In genomic region chr5:156922207-156922792, GRCh38 we compare ENCODE assay signal across 1 cellular context.
TF ChIP-seq lines count a peak whose summit lies in the region.

No MANE protein-coding gene starts in this region.

TF ChIP-seq in GM12878, 131 proteins besides CTCF, POLR2A, EP300 and RAD21 (continued from another document and continues in another):
- TF ChIP-seq, protein P1, sequence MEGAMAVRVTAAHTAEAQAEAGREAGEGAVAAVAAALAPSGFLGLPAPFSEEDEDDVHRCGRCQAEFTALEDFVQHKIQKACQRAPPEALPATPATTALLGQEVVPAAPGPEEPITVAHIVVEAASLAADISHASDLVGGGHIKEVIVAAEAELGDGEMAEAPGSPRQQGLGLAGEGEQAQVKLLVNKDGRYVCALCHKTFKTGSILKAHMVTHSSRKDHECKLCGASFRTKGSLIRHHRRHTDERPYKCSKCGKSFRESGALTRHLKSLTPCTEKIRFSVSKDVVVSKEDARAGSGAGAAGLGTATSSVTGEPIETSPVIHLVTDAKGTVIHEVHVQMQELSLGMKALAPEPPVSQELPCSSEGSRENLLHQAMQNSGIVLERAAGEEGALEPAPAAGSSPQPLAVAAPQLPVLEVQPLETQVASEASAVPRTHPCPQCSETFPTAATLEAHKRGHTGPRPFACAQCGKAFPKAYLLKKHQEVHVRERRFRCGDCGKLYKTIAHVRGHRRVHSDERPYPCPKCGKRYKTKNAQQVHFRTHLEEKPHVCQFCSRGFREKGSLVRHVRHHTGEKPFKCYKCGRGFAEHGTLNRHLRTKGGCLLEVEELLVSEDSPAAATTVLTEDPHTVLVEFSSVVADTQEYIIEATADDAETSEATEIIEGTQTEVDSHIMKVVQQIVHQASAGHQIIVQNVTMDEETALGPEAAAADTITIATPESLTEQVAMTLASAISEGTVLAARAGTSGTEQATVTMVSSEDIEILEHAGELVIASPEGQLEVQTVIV (IDR thresholded peaks at IDR 0.05; ENCODE audit: borderline replicate concordance, partially characterized antibody) = no peak
- TF ChIP-seq, protein P2, sequence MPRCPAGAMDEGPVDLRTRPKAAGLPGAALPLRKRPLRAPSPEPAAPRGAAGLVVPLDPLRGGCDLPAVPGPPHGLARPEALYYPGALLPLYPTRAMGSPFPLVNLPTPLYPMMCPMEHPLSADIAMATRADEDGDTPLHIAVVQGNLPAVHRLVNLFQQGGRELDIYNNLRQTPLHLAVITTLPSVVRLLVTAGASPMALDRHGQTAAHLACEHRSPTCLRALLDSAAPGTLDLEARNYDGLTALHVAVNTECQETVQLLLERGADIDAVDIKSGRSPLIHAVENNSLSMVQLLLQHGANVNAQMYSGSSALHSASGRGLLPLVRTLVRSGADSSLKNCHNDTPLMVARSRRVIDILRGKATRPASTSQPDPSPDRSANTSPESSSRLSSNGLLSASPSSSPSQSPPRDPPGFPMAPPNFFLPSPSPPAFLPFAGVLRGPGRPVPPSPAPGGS (IDR thresholded peaks at IDR 0.05; ENCODE audit: borderline replicate concordance, insufficient read depth, low read depth, low read length, poor library complexity, severe bottlenecking) = peak; percentile 94
- no peak for TF ChIP-seq HDAC6 (IDR thresholded peaks at IDR 0.05; ENCODE audit: unreplicated experiment)
- 0 out of 2 replicates have a peak, but pooled peaks have one; percentile 32 for TF ChIP-seq RCOR1 (conservative IDR thresholded peaks at IDR 0.05; ENCODE audit: low read depth, low read length)
- peak; percentile 71 for TF ChIP-seq YY1 (IDR thresholded peaks at IDR 0.05; ENCODE audit: low read depth, low read length)
- TF ChIP-seq, protein P3, sequence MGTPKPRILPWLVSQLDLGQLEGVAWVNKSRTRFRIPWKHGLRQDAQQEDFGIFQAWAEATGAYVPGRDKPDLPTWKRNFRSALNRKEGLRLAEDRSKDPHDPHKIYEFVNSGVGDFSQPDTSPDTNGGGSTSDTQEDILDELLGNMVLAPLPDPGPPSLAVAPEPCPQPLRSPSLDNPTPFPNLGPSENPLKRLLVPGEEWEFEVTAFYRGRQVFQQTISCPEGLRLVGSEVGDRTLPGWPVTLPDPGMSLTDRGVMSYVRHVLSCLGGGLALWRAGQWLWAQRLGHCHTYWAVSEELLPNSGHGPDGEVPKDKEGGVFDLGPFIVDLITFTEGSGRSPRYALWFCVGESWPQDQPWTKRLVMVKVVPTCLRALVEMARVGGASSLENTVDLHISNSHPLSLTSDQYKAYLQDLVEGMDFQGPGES (IDR thresholded peaks at IDR 0.05) = no peak
- no peak for TF ChIP-seq PAX5 (IDR thresholded peaks at IDR 0.05; ENCODE audit: borderline replicate concordance, low read depth, low read length)
- TF ChIP-seq POLR2AphosphoS2 (IDR thresholded peaks at IDR 0.05; ENCODE audit: low read depth, low read length) = 0 out of 2 replicates have a peak, but pooled peaks have one; percentile 40
- peak; percentile 53; the same call in 1 of the 2 replicates for TF ChIP-seq NFIC (IDR thresholded peaks at IDR 0.05; ENCODE audit: low read depth, low read length)
- TF ChIP-seq CHD1 (IDR thresholded peaks at IDR 0.05; ENCODE audit: low read depth, low read length) = 0 out of 2 replicates have a peak, but pooled peaks have one; percentile 37
- peak; percentile 98 for TF ChIP-seq ATF7 (IDR thresholded peaks at IDR 0.05; ENCODE audit: low read depth)
- TF ChIP-seq HSF1 (IDR thresholded peaks at IDR 0.05; ENCODE audit: low read depth, low read length) = no peak
- TF ChIP-seq FOS (IDR thresholded peaks at IDR 0.05; ENCODE audit: borderline replicate concordance, extremely low read depth, insufficient read length) = no peak
- no peak for TF ChIP-seq SMC3 (IDR thresholded peaks at IDR 0.05; ENCODE audit: borderline replicate concordance, low read length)
- no peak for TF ChIP-seq NR2C2 (IDR thresholded peaks at IDR 0.05; ENCODE audit: borderline replicate concordance, control insufficient read depth, insufficient read length, low read depth)
- peak; percentile 20; the same call in 1 of the 2 replicates for TF ChIP-seq USF2 (IDR thresholded peaks at IDR 0.05; ENCODE audit: borderline replicate concordance, low read depth, low read length)
- TF ChIP-seq CBFB (IDR thresholded peaks at IDR 0.05; ENCODE audit: low read depth) = no peak
- no peak for TF ChIP-seq CEBPB (IDR thresholded peaks at IDR 0.05; ENCODE audit: borderline replicate concordance in 1 of 2, low read depth in 2 of 2, low read length in 2 of 2)
- TF ChIP-seq SIX5 (IDR thresholded peaks at IDR 0.05; ENCODE audit: low read depth, low read length, severe bottlenecking) = no peak
- TF ChIP-seq EED (IDR thresholded peaks at IDR 0.05; ENCODE audit: low read depth) = no peak
- no peak for TF ChIP-seq KLF5 (IDR thresholded peaks at IDR 0.05; ENCODE audit: partially characterized antibody)
- no peak for TF ChIP-seq RB1 (IDR thresholded peaks at IDR 0.05; ENCODE audit: borderline replicate concordance)
- TF ChIP-seq FOXM1 (IDR thresholded peaks at IDR 0.05; ENCODE audit: low read depth, low read length) = no peak
- TF ChIP-seq STAT3 (IDR thresholded peaks at IDR 0.05; ENCODE audit: low read depth, low read length) = no peak
- TF ChIP-seq RBBP5 (conservative IDR thresholded peaks at IDR 0.05) = no peak
- TF ChIP-seq, protein P4, sequence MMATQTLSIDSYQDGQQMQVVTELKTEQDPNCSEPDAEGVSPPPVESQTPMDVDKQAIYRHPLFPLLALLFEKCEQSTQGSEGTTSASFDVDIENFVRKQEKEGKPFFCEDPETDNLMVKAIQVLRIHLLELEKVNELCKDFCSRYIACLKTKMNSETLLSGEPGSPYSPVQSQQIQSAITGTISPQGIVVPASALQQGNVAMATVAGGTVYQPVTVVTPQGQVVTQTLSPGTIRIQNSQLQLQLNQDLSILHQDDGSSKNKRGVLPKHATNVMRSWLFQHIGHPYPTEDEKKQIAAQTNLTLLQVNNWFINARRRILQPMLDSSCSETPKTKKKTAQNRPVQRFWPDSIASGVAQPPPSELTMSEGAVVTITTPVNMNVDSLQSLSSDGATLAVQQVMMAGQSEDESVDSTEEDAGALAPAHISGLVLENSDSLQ (IDR thresholded peaks at IDR 0.05) = peak; percentile 81; the same call in 1 of the 2 replicates
- TF ChIP-seq BCL11A (IDR thresholded peaks at IDR 0.05; ENCODE audit: low read depth, low read length) = no peak
- no peak for TF ChIP-seq ETV6 (conservative IDR thresholded peaks at IDR 0.05 in 1 of 2, IDR thresholded peaks at IDR 0.05 in 1 of 2; ENCODE audit: borderline replicate concordance in 1 of 2, low read depth in 1 of 2)
- peak; percentile 24; the same call in 1 of the 2 replicates for TF ChIP-seq PAX8 (IDR thresholded peaks at IDR 0.05)
- TF ChIP-seq, protein P5, sequence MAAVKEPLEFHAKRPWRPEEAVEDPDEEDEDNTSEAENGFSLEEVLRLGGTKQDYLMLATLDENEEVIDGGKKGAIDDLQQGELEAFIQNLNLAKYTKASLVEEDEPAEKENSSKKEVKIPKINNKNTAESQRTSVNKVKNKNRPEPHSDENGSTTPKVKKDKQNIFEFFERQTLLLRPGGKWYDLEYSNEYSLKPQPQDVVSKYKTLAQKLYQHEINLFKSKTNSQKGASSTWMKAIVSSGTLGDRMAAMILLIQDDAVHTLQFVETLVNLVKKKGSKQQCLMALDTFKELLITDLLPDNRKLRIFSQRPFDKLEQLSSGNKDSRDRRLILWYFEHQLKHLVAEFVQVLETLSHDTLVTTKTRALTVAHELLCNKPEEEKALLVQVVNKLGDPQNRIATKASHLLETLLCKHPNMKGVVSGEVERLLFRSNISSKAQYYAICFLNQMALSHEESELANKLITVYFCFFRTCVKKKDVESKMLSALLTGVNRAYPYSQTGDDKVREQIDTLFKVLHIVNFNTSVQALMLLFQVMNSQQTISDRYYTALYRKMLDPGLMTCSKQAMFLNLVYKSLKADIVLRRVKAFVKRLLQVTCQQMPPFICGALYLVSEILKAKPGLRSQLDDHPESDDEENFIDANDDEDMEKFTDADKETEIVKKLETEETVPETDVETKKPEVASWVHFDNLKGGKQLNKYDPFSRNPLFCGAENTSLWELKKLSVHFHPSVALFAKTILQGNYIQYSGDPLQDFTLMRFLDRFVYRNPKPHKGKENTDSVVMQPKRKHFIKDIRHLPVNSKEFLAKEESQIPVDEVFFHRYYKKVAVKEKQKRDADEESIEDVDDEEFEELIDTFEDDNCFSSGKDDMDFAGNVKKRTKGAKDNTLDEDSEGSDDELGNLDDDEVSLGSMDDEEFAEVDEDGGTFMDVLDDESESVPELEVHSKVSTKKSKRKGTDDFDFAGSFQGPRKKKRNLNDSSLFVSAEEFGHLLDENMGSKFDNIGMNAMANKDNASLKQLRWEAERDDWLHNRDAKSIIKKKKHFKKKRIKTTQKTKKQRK (IDR thresholded peaks at IDR 0.05; ENCODE audit: low read depth, low read length) = no peak
- TF ChIP-seq RFX5 (IDR thresholded peaks at IDR 0.05; ENCODE audit: low read depth, low read length) = no peak
- TF ChIP-seq CHD4 (IDR thresholded peaks at IDR 0.05) = no peak
- no peak for TF ChIP-seq SUZ12 (IDR thresholded peaks at IDR 0.05; ENCODE audit: unreplicated experiment)
- no peak for TF ChIP-seq ZBTB4 (CRISPR knock-in tag; IDR thresholded peaks at IDR 0.05)
- TF ChIP-seq IKZF1 (conservative IDR thresholded peaks at IDR 0.05) = peak; percentile 79
- TF ChIP-seq MTA3 (IDR thresholded peaks at IDR 0.05; ENCODE audit: borderline replicate concordance, low read length) = no peak
- TF ChIP-seq, protein P6, sequence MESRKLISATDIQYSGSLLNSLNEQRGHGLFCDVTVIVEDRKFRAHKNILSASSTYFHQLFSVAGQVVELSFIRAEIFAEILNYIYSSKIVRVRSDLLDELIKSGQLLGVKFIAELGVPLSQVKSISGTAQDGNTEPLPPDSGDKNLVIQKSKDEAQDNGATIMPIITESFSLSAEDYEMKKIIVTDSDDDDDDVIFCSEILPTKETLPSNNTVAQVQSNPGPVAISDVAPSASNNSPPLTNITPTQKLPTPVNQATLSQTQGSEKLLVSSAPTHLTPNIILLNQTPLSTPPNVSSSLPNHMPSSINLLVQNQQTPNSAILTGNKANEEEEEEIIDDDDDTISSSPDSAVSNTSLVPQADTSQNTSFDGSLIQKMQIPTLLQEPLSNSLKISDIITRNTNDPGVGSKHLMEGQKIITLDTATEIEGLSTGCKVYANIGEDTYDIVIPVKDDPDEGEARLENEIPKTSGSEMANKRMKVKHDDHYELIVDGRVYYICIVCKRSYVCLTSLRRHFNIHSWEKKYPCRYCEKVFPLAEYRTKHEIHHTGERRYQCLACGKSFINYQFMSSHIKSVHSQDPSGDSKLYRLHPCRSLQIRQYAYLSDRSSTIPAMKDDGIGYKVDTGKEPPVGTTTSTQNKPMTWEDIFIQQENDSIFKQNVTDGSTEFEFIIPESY (IDR thresholded peaks at IDR 0.05) = no peak
- TF ChIP-seq, protein P7, sequence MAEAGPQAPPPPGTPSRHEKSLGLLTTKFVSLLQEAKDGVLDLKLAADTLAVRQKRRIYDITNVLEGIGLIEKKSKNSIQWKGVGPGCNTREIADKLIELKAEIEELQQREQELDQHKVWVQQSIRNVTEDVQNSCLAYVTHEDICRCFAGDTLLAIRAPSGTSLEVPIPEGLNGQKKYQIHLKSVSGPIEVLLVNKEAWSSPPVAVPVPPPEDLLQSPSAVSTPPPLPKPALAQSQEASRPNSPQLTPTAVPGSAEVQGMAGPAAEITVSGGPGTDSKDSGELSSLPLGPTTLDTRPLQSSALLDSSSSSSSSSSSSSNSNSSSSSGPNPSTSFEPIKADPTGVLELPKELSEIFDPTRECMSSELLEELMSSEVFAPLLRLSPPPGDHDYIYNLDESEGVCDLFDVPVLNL (IDR thresholded peaks at IDR 0.05; ENCODE audit: low read depth, low read length) = no peak
- TF ChIP-seq NR2F1 (conservative IDR thresholded peaks at IDR 0.05) = no peak
- TF ChIP-seq ZNF207 (IDR thresholded peaks at IDR 0.05; ENCODE audit: borderline replicate concordance) = no peak
- peak; percentile 86 for TF ChIP-seq MEF2B (IDR thresholded peaks at IDR 0.05; ENCODE audit: partially characterized antibody, poor library complexity, severe bottlenecking)
